19 cellular contexts compared by ENCODE assay signal in the genomic region with DNA sequence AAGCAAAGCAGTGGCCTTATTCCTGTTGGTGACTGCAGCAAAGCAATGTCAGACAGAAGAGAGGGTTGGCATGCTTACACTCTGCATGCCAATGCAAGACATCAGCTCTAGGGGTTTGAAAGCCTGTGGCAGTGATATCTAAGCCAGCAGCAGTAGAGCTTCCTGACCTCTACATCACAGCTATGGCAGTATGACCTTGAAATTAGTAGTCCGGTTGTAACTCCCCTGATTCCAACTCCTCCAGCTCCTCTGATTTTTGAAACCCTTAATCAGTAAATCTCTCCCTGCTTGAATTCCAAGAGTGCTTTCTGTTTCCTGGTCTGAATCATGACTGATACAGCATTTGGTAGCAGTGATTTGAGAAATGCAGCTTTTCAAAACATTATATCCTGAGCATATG. TPM values are rescaled to one million over a fixed set of nuclear protein-coding genes. Genes with fewer than 3 reads are reported as not detected.
DNase-seq lines count a peak whose midpoint lies in the region; ATAC-seq and TF ChIP-seq lines count a peak whose summit lies in the region.
"Had no signal": no experiment of that assay in that cellular context is flagged by ENCODE, and none has a peak within 500 bp of the region (broad histone marks: within the 10 kb centered on the region; RNA-seq: fewer than 3 reads in every experiment).

No MANE protein-coding gene starts in this region.

- H3K27me3 ChIP-seq in PC-3 (ENCODE audit: low read length) (no peaks in the 10 kb centered on the region), mesenchymal stem cell (ENCODE audit: control insufficient read depth in 1 of 2, insufficient read depth in 1 of 2, low read length in 2 of 2) (no peaks in the 10 kb centered on the region), colonic mucosa (no peaks in the 10 kb centered on the region)
- H3K27me3 ChIP-seq: tibial artery had no signal

- H3F3A ChIP-seq in PC-3 (ENCODE audit: low read length, unreplicated experiment): no peaks in the 10 kb centered on the region

- no peak overlapping the region for H3K9ac ChIP-seq in PC-3 (ENCODE audit: low read length)
- no peak overlapping the region for H3K9ac ChIP-seq in mesenchymal stem cell (ENCODE audit: low read length)
- no peak overlapping the region for H3K9ac ChIP-seq in colonic mucosa (ENCODE audit: low read depth in 2 of 2, low read length in 2 of 2)

- POLR2A ChIA-PET in PC-3 (lab: Charles Lee; ENCODE audit: unreplicated experiment): no interaction called here

- H3K9me3 Mint-ChIP-seq in natural killer cell: peaks cover 10 to 16% of the 10 kb centered on the region in 2 donors

- DNase-seq in G401 (ENCODE audit: low spot score): peak; percentile 11
- peak; percentile 15 for DNase-seq in PC-3
- peak; percentile 62 for DNase-seq in dermis blood vessel endothelial cell
- DNase-seq in mesenchymal stem cell: peak; percentile 59
- DNase-seq in natural killer cell: no peak
- DNase-seq in T-helper 9 cell: no peak
- no peak for DNase-seq in colonic mucosa
- DNase-seq: activated CD4-positive, alpha-beta T cell treated with anti-CD3 and anti-CD28 coated beads for 36 hours; activated naive CD4-positive, alpha-beta T cell treated with Interleukin-2 at 50 U/mL for 16 hours; left colon; NCI-H1092 treated with DMSO at 0.1 percent for 48 hours; NCI-H2171 treated with DMSO at 0.1 percent for 48 hours; T-helper 17 cell; tibial artery had no signal

- no peaks in the 10 kb centered on the region for H3K79me2 ChIP-seq in PC-3 (ENCODE audit: low read length)

- H3K4me3 Mint-ChIP-seq in natural killer cell: no peak overlapping the region
- H3K4me3 Mint-ChIP-seq: activated CD4-positive, alpha-beta T cell treated with anti-CD3 and anti-CD28 coated beads for 36 hours; CD14-positive monocyte; stimulated activated effector memory CD8-positive, alpha-beta T cell treated with anti-CD3 and anti-CD28 coated beads, Interleukin-12 subunit alpha, Interleukin-12 subunit beta, amount 100 ng/mL, for 72 hours; T-helper 17 cell had no signal

- H3K79me1 ChIP-seq in mesenchymal stem cell (replicated peaks; ENCODE audit: low read length, poor library complexity, severe bottlenecking): no peaks in the 10 kb centered on the region

- intact Hi-C loops in PC-3 (cut with micrococcal nuclease) (no loop called here), natural killer cell (cut with micrococcal nuclease) (no loop called here), colonic mucosa (cut with DNase I) (no loop called here)

- no peaks in the 10 kb centered on the region for H3K9me3 ChIP-seq in PC-3 (ENCODE audit: low read length)
- H3K9me3 ChIP-seq in mesenchymal stem cell (ENCODE audit: control insufficient read depth, low read length): no peaks in the 10 kb centered on the region
- no peaks in the 10 kb centered on the region for H3K9me3 ChIP-seq in colonic mucosa
- H3K9me3 ChIP-seq: tibial artery had no signal

- no peak overlapping the region for H3K27ac Mint-ChIP-seq in natural killer cell
- H3K27ac Mint-ChIP-seq: activated CD4-positive, alpha-beta T cell treated with anti-CD3 and anti-CD28 coated beads for 36 hours; CD14-positive monocyte; stimulated activated effector memory CD8-positive, alpha-beta T cell treated with anti-CD3 and anti-CD28 coated beads, Interleukin-12 subunit alpha, Interleukin-12 subunit beta, amount 100 ng/mL, for 72 hours; T-helper 17 cell had no signal

- H2BK120ac ChIP-seq in mesenchymal stem cell (ENCODE audit: low read depth, low read length): no peak overlapping the region

- no peaks in the 10 kb centered on the region for H4K20me1 ChIP-seq in PC-3 (ENCODE audit: low read length)

- H2BK15ac ChIP-seq in mesenchymal stem cell (ENCODE audit: low read depth, poor library complexity, severe bottlenecking): no peak overlapping the region

- in situ Hi-C loops in G401 (cut with HindIII; ENCODE audit: low sequenced_read_pairs): no loop called here

- no peak overlapping the region for H3K23ac ChIP-seq in mesenchymal stem cell (ENCODE audit: low read length in 2 of 2)

- H3K4ac ChIP-seq in mesenchymal stem cell (ENCODE audit: low read depth in 1 of 2, low read length in 2 of 2): no peak overlapping the region

- H3K27me3 Mint-ChIP-seq in natural killer cell (ENCODE audit: low read depth in 2 of 2): no peaks in the 10 kb centered on the region
- H3K27me3 Mint-ChIP-seq: activated CD4-positive, alpha-beta T cell treated with anti-CD3 and anti-CD28 coated beads for 36 hours; T-helper 17 cell had no signal

- peak overlapping the region; percentile 67 for H4K8ac ChIP-seq in mesenchymal stem cell (ENCODE audit: low read length)

- no peak overlapping the region; the same call in 1 of the 2 replicates for H2AFZ ChIP-seq in PC-3 (ENCODE audit: low read length)
- H2AFZ ChIP-seq in mesenchymal stem cell (ENCODE audit: low read depth, low read length): no peak overlapping the region

- peak; percentile 21; the same call in 1 of the 2 replicates for ATAC-seq in PC-3
- ATAC-seq in natural killer cell: no peak
- ATAC-seq in GM21786 (IDR thresholded peaks at IDR 0.05; ENCODE audit: unreplicated experiment): no peak
- ATAC-seq: activated CD4-positive, alpha-beta T cell treated with anti-CD3 and anti-CD28 coated beads for 36 hours; left colon; stimulated activated effector memory CD8-positive, alpha-beta T cell treated with anti-CD3 and anti-CD28 coated beads, Interleukin-12 subunit alpha, Interleukin-12 subunit beta, amount 100 ng/mL, for 72 hours; T-helper 17 cell had no signal

- H3K4me2 ChIP-seq in PC-3 (ENCODE audit: low read length) (no peak overlapping the region), mesenchymal stem cell (ENCODE audit: low read length, poor library complexity, severe bottlenecking) (no peak overlapping the region)

- H3K14ac ChIP-seq in mesenchymal stem cell (ENCODE audit: low read length in 2 of 2): no peak overlapping the region

- no peaks in the 10 kb centered on the region for H3K36me3 ChIP-seq in PC-3 (ENCODE audit: low read depth, low read length)
- H3K36me3 ChIP-seq in mesenchymal stem cell (ENCODE audit: control insufficient read depth in 1 of 2, insufficient read depth in 2 of 2, low read depth in 1 of 2, low read length in 2 of 2): no peaks in the 10 kb centered on the region
- no peaks in the 10 kb centered on the region for H3K36me3 ChIP-seq in colonic mucosa
- H3K36me3 ChIP-seq: tibial artery had no signal

- H3K18ac ChIP-seq in mesenchymal stem cell (ENCODE audit: low read depth in 1 of 2, low read length in 2 of 2): peak overlapping the region in 1 of 2 experiments; percentile 25

- H2BK12ac ChIP-seq in mesenchymal stem cell (ENCODE audit: low read length in 2 of 2): peak overlapping the region in 1 of 2 experiments; percentile 8

- no peak overlapping the region for H2BK5ac ChIP-seq in mesenchymal stem cell (ENCODE audit: low read depth, low read length, poor library complexity, severe bottlenecking)

- WGBS in mesenchymal stem cell: 38% methylated on average over 1 of the region's 1 CpG

- H2AK5ac ChIP-seq in mesenchymal stem cell (ENCODE audit: low read length, severe bottlenecking): no peak overlapping the region

- no TSS peak for BruUV-seq in PC-3 (replicated peaks; lab: Mats Ljungman, UMichigan)

- H3K4me1 Mint-ChIP-seq in natural killer cell: no peaks in the 10 kb centered on the region
- H3K4me1 Mint-ChIP-seq: activated CD4-positive, alpha-beta T cell treated with anti-CD3 and anti-CD28 coated beads for 36 hours; stimulated activated effector memory CD8-positive, alpha-beta T cell treated with anti-CD3 and anti-CD28 coated beads, Interleukin-12 subunit alpha, Interleukin-12 subunit beta, amount 100 ng/mL, for 72 hours; T-helper 17 cell had no signal

- no peaks in the 10 kb centered on the region for H3K36me3 Mint-ChIP-seq in natural killer cell
- H3K36me3 Mint-ChIP-seq: CD14-positive monocyte; stimulated activated effector memory CD8-positive, alpha-beta T cell treated with anti-CD3 and anti-CD28 coated beads, Interleukin-12 subunit alpha, Interleukin-12 subunit beta, amount 100 ng/mL, for 72 hours had no signal

- H3K4me3 ChIP-seq in PC-3 (ENCODE audit: low read length) (no peak overlapping the region), mesenchymal stem cell (ENCODE audit: insufficient read depth in 1 of 2, low read depth in 1 of 2, low read length in 2 of 2) (no peak overlapping the region), colonic mucosa (no peak overlapping the region)
- H3K4me3 ChIP-seq: tibial artery had no signal

- H3K4me1 ChIP-seq in PC-3 (ENCODE audit: insufficient read depth, low read length) (peaks cover 22% of the 10 kb centered on the region), mesenchymal stem cell (ENCODE audit: control insufficient read depth, insufficient read depth, low read depth, low read length) (peaks cover 2% of the 10 kb centered on the region), colonic mucosa (no peaks in the 10 kb centered on the region)
- H3K4me1 ChIP-seq: tibial artery had no signal

- H3K9me2 ChIP-seq in PC-3 (replicated peaks; ENCODE audit: low read length): no peaks in the 10 kb centered on the region

- no peak overlapping the region for H4K91ac ChIP-seq in mesenchymal stem cell (ENCODE audit: low read length)

- TF ChIP-seq CTCF in PC-3 (conservative IDR thresholded peaks at IDR 0.05; ENCODE audit: low read depth, low read length): no peak
- TF ChIP-seq CTCF in natural killer cell (IDR thresholded peaks at IDR 0.05): no peak
- TF ChIP-seq CTCF in colonic mucosa (IDR thresholded peaks at IDR 0.05): no peak

- CTCF ChIA-PET in PC-3 (lab: Charles Lee): no interaction called here

- H3K27ac ChIP-seq in PC-3 (ENCODE audit: low read length) (no peak overlapping the region), mesenchymal stem cell (ENCODE audit: low read length, poor library complexity, severe bottlenecking) (peak overlapping the region; percentile 83), colonic mucosa (no peak overlapping the region)
- H3K27ac ChIP-seq: RWPE1, tibial artery had no signal

RNA-seq across cellular contexts. Expression of a gene that starts 60.0 kb away (rescaled TPM):
- total RNA-seq in G401 (2014; rRNA removed; shearing (Covaris generic)): not detected in 2 replicates
- 0.04 and 0.06 TPM in 2 replicates for total RNA-seq in PC-3 (2014; rRNA removed)
- total RNA-seq in dermis blood vessel endothelial cell: under 0.01 TPM in 2 replicates
- 0.65 TPM for polyA plus RNA-seq in mesenchymal stem cell (2013, experiment 1 of 2)
- 0.56 TPM for polyA plus RNA-seq in mesenchymal stem cell (2013, experiment 2 of 2)
- under 1 TPM in 1 of 3 donors, not detected in 2; 0.05 TPM for total RNA-seq in natural killer cell
- total RNA-seq in colonic mucosa: under 1 TPM; 0.10 to 0.19 TPM
- total RNA-seq: activated CD4-positive, alpha-beta T cell treated with anti-CD3 and anti-CD28 coated beads for 36 hours; osteoblast had no signal
- polyA plus RNA-seq: CD14-positive monocyte had no signal

Comparison
In these comparisons a context has a peak if more than half of its experiments do, and no peak if none do; other contexts are left out.
1. DNase-seq: peak in G401 (single experiment), PC-3 (single experiment), dermis blood vessel endothelial cell (single experiment) and mesenchymal stem cell (single experiment); none in natural killer cell (single experiment), T-helper 9 cell (single experiment) and colonic mucosa (single experiment).